9 cellular contexts compared by ENCODE assay signal in the genomic region with DNA sequence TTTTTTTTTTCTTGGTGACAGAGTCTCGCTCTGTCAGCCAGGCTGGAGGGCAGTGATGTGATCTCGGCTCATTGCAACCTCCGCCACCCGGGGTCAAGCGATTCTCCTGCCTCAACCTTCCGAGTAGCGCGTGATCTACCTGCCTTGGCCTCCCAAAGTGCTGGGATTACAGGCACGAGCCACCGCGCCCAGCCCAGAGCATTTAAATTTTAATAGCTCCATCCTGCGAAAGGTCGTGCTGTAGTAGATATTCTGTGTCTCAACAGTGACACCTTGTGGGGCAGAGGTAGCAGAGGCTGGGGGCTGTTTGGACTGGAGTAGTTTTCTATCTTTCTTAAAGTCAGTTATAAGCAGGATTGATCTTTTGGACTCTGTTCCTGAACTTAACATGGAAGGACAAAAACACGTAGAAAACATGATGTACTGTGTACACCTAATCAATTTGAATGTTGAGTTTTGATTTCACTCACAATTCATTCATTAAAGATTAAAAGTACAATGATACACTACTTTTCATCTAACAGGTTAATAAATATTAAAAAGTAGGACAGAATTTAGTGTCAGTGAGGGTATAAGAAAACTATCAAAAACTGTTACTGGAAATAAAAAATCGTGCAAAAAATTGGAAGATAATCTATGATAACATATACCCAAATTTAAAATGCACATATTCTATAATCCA. TPM values are rescaled to one million over a fixed set of nuclear protein-coding genes. Genes with fewer than 3 reads are reported as not detected.
DNase-seq lines count a peak whose midpoint lies in the region; ATAC-seq and TF ChIP-seq lines count a peak whose summit lies in the region.
"Had no signal": no experiment of that assay in that cellular context is flagged by ENCODE, and none has a peak within 500 bp of the region (broad histone marks: within the 10 kb centered on the region; RNA-seq: fewer than 3 reads in every experiment).

No MANE protein-coding gene starts in this region.

- H3K9me3 Mint-ChIP-seq in activated naive CD4-positive, alpha-beta T cell treated with anti-CD3 and anti-CD28 coated beads, Interleukin-2, amount 10 ng/mL, durations not matched to agents 7 days and 5 days: no peaks in the 10 kb centered on the region
- no peaks in the 10 kb centered on the region for H3K9me3 Mint-ChIP-seq in osteocyte (ENCODE audit: unreplicated experiment)

- 0 out of 2 replicates have a peak, but pooled peaks cover 3% of the 10 kb centered on the region for H3K4me1 ChIP-seq in SJSA1 (replicated peaks)

- H3K27me3 ChIP-seq in SJSA1 (replicated peaks): no peaks in the 10 kb centered on the region

- DNase-seq in ELF-1 (ENCODE audit: low read depth, low spot score) (peak; percentile 87), KG1 (lab: John Stamatoyannopoulos, UW) (peak; percentile 30), SJSA1 (ENCODE audit: low read depth in 1 of 2, low spot score in 2 of 2) (peak; percentile 44 to 48), glomerular visceral epithelial cell (ENCODE audit: extremely low spot score) (peak; percentile 70), osteocyte (ENCODE audit: extremely low spot score, unreplicated experiment) (no peak), ureter (ENCODE audit: low spot score) (peak; percentile 65)
- DNase-seq in activated naive CD4-positive, alpha-beta T cell treated with anti-CD3 and anti-CD28 coated beads, Interleukin-2, amount 10 ng/mL, durations not matched to agents 7 days and 5 days: peak; percentile 67

- TF ChIP-seq CTCF in osteocyte (IDR thresholded peaks at IDR 0.05): peak; percentile 88

- H3K36me3 Mint-ChIP-seq in activated naive CD4-positive, alpha-beta T cell treated with anti-CD3 and anti-CD28 coated beads, Interleukin-2, amount 10 ng/mL, durations not matched to agents 7 days and 5 days: no peaks in the 10 kb centered on the region
- H3K36me3 Mint-ChIP-seq in osteocyte (ENCODE audit: unreplicated experiment): no peaks in the 10 kb centered on the region

- no peak overlapping the region for H3K4me3 Mint-ChIP-seq in activated naive CD4-positive, alpha-beta T cell treated with anti-CD3 and anti-CD28 coated beads, Interleukin-2, amount 10 ng/mL, durations not matched to agents 7 days and 5 days
- peak overlapping the region; percentile 65 for H3K4me3 Mint-ChIP-seq in osteocyte (ENCODE audit: unreplicated experiment)

- peaks cover 27% of the 10 kb centered on the region for H3K27me3 Mint-ChIP-seq in activated naive CD4-positive, alpha-beta T cell treated with anti-CD3 and anti-CD28 coated beads, Interleukin-2, amount 10 ng/mL, durations not matched to agents 7 days and 5 days
- H3K27me3 Mint-ChIP-seq in osteocyte (ENCODE audit: unreplicated experiment): peaks cover 8% of the 10 kb centered on the region

- H3K27ac Mint-ChIP-seq in activated naive CD4-positive, alpha-beta T cell treated with anti-CD3 and anti-CD28 coated beads, Interleukin-2, amount 10 ng/mL, durations not matched to agents 7 days and 5 days: no peak overlapping the region
- no peak overlapping the region for H3K27ac Mint-ChIP-seq in osteocyte (ENCODE audit: unreplicated experiment)

- H3K9me3 ChIP-seq in SJSA1 (replicated peaks): no peaks in the 10 kb centered on the region

- H3K4me1 Mint-ChIP-seq in activated naive CD4-positive, alpha-beta T cell treated with anti-CD3 and anti-CD28 coated beads, Interleukin-2, amount 10 ng/mL, durations not matched to agents 7 days and 5 days: peaks cover 4% of the 10 kb centered on the region
- peaks cover 11% of the 10 kb centered on the region for H3K4me1 Mint-ChIP-seq in osteocyte (ENCODE audit: unreplicated experiment)

- H3K27ac ChIP-seq in SJSA1: no peak overlapping the region
- H3K27ac ChIP-seq: skin epidermis had no signal

- H3K36me3 ChIP-seq in SJSA1: no peaks in the 10 kb centered on the region

- ATAC-seq in GM21723 (IDR thresholded peaks at IDR 0.05; ENCODE audit: unreplicated experiment): peak; percentile 91

- no peak overlapping the region for H3K4me3 ChIP-seq in SJSA1

- CTCF ChIA-PET in activated naive CD4-positive, alpha-beta T cell treated with anti-CD3 and anti-CD28 coated beads, Interleukin-2, amount 10 ng/mL, durations not matched to agents 7 days and 5 days (lab: Charles Lee): interaction anchor here (0.6 to 3.3 kb wide), 32 partner anchors 9 to 1053 kb away, joined by 3 to 28 read pairs (median 4); a partner anchor contains a TSS

RNA-seq across cellular contexts. Expression of a gene that starts 11.0 kb away (rescaled TPM):
- total RNA-seq in SJSA1 (2014; rRNA removed; shearing (Covaris generic)): 58.1 and 157 TPM in 2 replicates
- total RNA-seq in osteocyte (217 and 229 TPM in 2 replicates), ureter (211 TPM)
